ENCODE assay signal across 1 cellular context in genomic region chr12:95336387-95337067, GRCh38.
TF ChIP-seq lines count a peak whose summit lies in the region.

No MANE protein-coding gene starts in this region.

TF ChIP-seq in HepG2, 621 proteins besides CTCF, POLR2A, EP300 and RAD21 (continued from another document and continues in another):
- TF ChIP-seq, protein P1, sequence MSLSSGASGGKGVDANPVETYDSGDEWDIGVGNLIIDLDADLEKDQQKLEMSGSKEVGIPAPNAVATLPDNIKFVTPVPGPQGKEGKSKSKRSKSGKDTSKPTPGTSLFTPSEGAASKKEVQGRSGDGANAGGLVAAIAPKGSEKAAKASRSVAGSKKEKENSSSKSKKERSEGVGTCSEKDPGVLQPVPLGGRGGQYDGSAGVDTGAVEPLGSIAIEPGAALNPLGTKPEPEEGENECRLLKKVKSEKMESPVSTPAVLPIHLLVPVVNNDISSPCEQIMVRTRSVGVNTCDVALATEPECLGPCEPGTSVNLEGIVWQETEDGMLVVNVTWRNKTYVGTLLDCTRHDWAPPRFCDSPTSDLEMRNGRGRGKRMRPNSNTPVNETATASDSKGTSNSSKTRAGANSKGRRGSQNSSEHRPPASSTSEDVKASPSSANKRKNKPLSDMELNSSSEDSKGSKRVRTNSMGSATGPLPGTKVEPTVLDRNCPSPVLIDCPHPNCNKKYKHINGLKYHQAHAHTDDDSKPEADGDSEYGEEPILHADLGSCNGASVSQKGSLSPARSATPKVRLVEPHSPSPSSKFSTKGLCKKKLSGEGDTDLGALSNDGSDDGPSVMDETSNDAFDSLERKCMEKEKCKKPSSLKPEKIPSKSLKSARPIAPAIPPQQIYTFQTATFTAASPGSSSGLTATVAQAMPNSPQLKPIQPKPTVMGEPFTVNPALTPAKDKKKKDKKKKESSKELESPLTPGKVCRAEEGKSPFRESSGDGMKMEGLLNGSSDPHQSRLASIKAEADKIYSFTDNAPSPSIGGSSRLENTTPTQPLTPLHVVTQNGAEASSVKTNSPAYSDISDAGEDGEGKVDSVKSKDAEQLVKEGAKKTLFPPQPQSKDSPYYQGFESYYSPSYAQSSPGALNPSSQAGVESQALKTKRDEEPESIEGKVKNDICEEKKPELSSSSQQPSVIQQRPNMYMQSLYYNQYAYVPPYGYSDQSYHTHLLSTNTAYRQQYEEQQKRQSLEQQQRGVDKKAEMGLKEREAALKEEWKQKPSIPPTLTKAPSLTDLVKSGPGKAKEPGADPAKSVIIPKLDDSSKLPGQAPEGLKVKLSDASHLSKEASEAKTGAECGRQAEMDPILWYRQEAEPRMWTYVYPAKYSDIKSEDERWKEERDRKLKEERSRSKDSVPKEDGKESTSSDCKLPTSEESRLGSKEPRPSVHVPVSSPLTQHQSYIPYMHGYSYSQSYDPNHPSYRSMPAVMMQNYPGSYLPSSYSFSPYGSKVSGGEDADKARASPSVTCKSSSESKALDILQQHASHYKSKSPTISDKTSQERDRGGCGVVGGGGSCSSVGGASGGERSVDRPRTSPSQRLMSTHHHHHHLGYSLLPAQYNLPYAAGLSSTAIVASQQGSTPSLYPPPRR (CRISPR knock-in tag; IDR thresholded peaks at IDR 0.05; ENCODE audit: borderline replicate concordance): no peak
- TF ChIP-seq ZNF264 (CRISPR knock-in tag; IDR thresholded peaks at IDR 0.05) (no peak), HDAC6 (IDR thresholded peaks at IDR 0.05; ENCODE audit: low read depth, low read length) (no peak), ZBTB34 (CRISPR knock-in tag; IDR thresholded peaks at IDR 0.05) (no peak), ZNF772 (CRISPR knock-in tag; IDR thresholded peaks at IDR 0.05) (no peak), ZNF530 (CRISPR knock-in tag; IDR thresholded peaks at IDR 0.05; ENCODE audit: low read depth) (no peak), MAF1 (CRISPR knock-in tag; IDR thresholded peaks at IDR 0.05; ENCODE audit: borderline replicate concordance) (no peak), FOSL2 (CRISPR knock-in tag; IDR thresholded peaks at IDR 0.05) (peak; percentile 58), ZFX (CRISPR knock-in tag; IDR thresholded peaks at IDR 0.05; ENCODE audit: low read depth) (peak; percentile 64), KLF12 (CRISPR knock-in tag; IDR thresholded peaks at IDR 0.05; ENCODE audit: borderline replicate concordance) (no peak), SRSF9 (IDR thresholded peaks at IDR 0.05; ENCODE audit: borderline replicate concordance, insufficient read depth, low read depth, low read length, poor library complexity, severe bottlenecking) (no peak), TBX3 (IDR thresholded peaks at IDR 0.05; ENCODE audit: borderline replicate concordance) (no peak), ZNF512B (CRISPR knock-in tag; IDR thresholded peaks at IDR 0.05; ENCODE audit: borderline replicate concordance) (0 out of 2 replicates have a peak, but pooled peaks have one; percentile 68), ZFP62 (CRISPR knock-in tag; IDR thresholded peaks at IDR 0.05) (no peak), ZNF569 (CRISPR knock-in tag; IDR thresholded peaks at IDR 0.05; ENCODE audit: borderline replicate concordance) (no peak), ELF3 (CRISPR knock-in tag; IDR thresholded peaks at IDR 0.05) (peak; percentile 56; the same call in 1 of the 2 replicates), ZNF704 (CRISPR knock-in tag; IDR thresholded peaks at IDR 0.05; ENCODE audit: borderline replicate concordance) (no peak), NCOA2 (CRISPR knock-in tag; IDR thresholded peaks at IDR 0.05) (peak; percentile 32; the same call in 1 of the 2 replicates), ZNF841 (CRISPR knock-in tag; IDR thresholded peaks at IDR 0.05; ENCODE audit: borderline replicate concordance) (no peak), ZEB1 (IDR thresholded peaks at IDR 0.05; ENCODE audit: insufficient replicate concordance, low read depth) (no peak), MXI1 (IDR thresholded peaks at IDR 0.05; ENCODE audit: borderline replicate concordance, low read depth, low read length) (no peak; the same call in 2 of the 3 replicates), ZNF224 (CRISPR knock-in tag; IDR thresholded peaks at IDR 0.05) (no peak), ELK4 (CRISPR knock-in tag; IDR thresholded peaks at IDR 0.05; ENCODE audit: borderline replicate concordance) (no peak), ZNF496 (CRISPR knock-in tag; IDR thresholded peaks at IDR 0.05; ENCODE audit: insufficient replicate concordance) (no peak), ZNF746 (CRISPR knock-in tag; IDR thresholded peaks at IDR 0.05) (no peak), ZFP90 (CRISPR knock-in tag; IDR thresholded peaks at IDR 0.05; ENCODE audit: borderline replicate concordance) (no peak), ISL2 (CRISPR knock-in tag; IDR thresholded peaks at IDR 0.05) (no peak), FOXA3 (CRISPR knock-in tag; IDR thresholded peaks at IDR 0.05) (peak; percentile 26; the same call in 1 of the 2 replicates), MYPOP (CRISPR knock-in tag; IDR thresholded peaks at IDR 0.05) (0 out of 2 replicates have a peak, but pooled peaks have one; percentile 26), CBFB (CRISPR knock-in tag; IDR thresholded peaks at IDR 0.05) (0 out of 2 replicates have a peak, but pooled peaks have one; percentile 33)
- TF ChIP-seq, protein P2, sequence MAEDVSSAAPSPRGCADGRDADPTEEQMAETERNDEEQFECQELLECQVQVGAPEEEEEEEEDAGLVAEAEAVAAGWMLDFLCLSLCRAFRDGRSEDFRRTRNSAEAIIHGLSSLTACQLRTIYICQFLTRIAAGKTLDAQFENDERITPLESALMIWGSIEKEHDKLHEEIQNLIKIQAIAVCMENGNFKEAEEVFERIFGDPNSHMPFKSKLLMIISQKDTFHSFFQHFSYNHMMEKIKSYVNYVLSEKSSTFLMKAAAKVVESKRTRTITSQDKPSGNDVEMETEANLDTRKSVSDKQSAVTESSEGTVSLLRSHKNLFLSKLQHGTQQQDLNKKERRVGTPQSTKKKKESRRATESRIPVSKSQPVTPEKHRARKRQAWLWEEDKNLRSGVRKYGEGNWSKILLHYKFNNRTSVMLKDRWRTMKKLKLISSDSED (CRISPR knock-in tag; IDR thresholded peaks at IDR 0.05): no peak
- TF ChIP-seq, protein P3, sequence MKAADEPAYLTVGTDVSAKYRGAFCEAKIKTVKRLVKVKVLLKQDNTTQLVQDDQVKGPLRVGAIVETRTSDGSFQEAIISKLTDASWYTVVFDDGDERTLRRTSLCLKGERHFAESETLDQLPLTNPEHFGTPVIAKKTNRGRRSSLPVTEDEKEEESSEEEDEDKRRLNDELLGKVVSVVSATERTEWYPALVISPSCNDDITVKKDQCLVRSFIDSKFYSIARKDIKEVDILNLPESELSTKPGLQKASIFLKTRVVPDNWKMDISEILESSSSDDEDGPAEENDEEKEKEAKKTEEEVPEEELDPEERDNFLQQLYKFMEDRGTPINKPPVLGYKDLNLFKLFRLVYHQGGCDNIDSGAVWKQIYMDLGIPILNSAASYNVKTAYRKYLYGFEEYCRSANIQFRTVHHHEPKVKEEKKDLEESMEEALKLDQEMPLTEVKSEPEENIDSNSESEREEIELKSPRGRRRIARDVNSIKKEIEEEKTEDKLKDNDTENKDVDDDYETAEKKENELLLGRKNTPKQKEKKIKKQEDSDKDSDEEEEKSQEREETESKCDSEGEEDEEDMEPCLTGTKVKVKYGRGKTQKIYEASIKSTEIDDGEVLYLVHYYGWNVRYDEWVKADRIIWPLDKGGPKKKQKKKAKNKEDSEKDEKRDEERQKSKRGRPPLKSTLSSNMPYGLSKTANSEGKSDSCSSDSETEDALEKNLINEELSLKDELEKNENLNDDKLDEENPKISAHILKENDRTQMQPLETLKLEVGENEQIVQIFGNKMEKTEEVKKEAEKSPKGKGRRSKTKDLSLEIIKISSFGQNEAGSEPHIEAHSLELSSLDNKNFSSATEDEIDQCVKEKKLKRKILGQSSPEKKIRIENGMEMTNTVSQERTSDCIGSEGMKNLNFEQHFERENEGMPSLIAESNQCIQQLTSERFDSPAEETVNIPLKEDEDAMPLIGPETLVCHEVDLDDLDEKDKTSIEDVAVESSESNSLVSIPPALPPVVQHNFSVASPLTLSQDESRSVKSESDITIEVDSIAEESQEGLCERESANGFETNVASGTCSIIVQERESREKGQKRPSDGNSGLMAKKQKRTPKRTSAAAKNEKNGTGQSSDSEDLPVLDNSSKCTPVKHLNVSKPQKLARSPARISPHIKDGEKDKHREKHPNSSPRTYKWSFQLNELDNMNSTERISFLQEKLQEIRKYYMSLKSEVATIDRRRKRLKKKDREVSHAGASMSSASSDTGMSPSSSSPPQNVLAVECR (CRISPR knock-in tag; IDR thresholded peaks at IDR 0.05; ENCODE audit: borderline replicate concordance): no peak
- TF ChIP-seq, protein P4, sequence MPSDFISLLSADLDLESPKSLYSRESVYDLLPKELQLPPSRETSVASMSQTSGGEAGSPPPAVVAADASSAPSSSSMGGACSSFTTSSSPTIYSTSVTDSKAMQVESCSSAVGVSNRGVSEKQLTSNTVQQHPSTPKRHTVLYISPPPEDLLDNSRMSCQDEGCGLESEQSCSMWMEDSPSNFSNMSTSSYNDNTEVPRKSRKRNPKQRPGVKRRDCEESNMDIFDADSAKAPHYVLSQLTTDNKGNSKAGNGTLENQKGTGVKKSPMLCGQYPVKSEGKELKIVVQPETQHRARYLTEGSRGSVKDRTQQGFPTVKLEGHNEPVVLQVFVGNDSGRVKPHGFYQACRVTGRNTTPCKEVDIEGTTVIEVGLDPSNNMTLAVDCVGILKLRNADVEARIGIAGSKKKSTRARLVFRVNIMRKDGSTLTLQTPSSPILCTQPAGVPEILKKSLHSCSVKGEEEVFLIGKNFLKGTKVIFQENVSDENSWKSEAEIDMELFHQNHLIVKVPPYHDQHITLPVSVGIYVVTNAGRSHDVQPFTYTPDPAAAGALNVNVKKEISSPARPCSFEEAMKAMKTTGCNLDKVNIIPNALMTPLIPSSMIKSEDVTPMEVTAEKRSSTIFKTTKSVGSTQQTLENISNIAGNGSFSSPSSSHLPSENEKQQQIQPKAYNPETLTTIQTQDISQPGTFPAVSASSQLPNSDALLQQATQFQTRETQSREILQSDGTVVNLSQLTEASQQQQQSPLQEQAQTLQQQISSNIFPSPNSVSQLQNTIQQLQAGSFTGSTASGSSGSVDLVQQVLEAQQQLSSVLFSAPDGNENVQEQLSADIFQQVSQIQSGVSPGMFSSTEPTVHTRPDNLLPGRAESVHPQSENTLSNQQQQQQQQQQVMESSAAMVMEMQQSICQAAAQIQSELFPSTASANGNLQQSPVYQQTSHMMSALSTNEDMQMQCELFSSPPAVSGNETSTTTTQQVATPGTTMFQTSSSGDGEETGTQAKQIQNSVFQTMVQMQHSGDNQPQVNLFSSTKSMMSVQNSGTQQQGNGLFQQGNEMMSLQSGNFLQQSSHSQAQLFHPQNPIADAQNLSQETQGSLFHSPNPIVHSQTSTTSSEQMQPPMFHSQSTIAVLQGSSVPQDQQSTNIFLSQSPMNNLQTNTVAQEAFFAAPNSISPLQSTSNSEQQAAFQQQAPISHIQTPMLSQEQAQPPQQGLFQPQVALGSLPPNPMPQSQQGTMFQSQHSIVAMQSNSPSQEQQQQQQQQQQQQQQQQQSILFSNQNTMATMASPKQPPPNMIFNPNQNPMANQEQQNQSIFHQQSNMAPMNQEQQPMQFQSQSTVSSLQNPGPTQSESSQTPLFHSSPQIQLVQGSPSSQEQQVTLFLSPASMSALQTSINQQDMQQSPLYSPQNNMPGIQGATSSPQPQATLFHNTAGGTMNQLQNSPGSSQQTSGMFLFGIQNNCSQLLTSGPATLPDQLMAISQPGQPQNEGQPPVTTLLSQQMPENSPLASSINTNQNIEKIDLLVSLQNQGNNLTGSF (CRISPR knock-in tag; IDR thresholded peaks at IDR 0.05): no peak
